In genomic region chr19:42478765-42479307, GRCh38 we compare ENCODE assay signal across 34 cellular contexts. TPM values are rescaled to one million over a fixed set of nuclear protein-coding genes. Genes with fewer than 3 reads are reported as not detected.
"Had no signal": no experiment of that assay in that cellular context is flagged by ENCODE, and none has a peak within 500 bp of the region (broad histone marks: within the 10 kb centered on the region; RNA-seq: fewer than 3 reads in every experiment).

No MANE protein-coding gene starts in this region.

- H3K27me3 Mint-ChIP-seq: stimulated activated memory B cell treated with anti-CD40 and anti-IgM and Interleukin-4, amounts not matched to agents 10 μg/mL and 1 μg/mL and 100 μg/mL, for 72 hours; stimulated activated naive CD8-positive, alpha-beta T cell treated with anti-CD3 and anti-CD28 coated beads, Interleukin-15, Interleukin-2, amounts not matched to agents 100 ng/mL and 50 ng/mL, for 24 hours had no signal

- H3K9me3 Mint-ChIP-seq: natural killer cell; stimulated activated memory B cell treated with anti-CD40 and anti-IgM and Interleukin-4, amounts not matched to agents 10 μg/mL and 1 μg/mL and 100 μg/mL, for 72 hours; stimulated activated naive CD8-positive, alpha-beta T cell treated with anti-CD3 and anti-CD28 coated beads, Interleukin-15, Interleukin-2, amounts not matched to agents 100 ng/mL and 50 ng/mL, for 24 hours had no signal

- H3K4me3 ChIP-seq: dorsolateral prefrontal cortex, esophagus muscularis mucosa, gastroesophageal sphincter, heart left ventricle, hepatocyte, left lung, ovary, psoas muscle, sigmoid colon, spleen, suprapubic skin, transverse colon, upper lobe of right lung, uterus had no signal

- H3K79me2 ChIP-seq: hepatocyte had no signal

- H3K36me3 ChIP-seq: esophagus muscularis mucosa, gastroesophageal sphincter, heart left ventricle, left lung, ovary, sigmoid colon, spleen, suprapubic skin, transverse colon, upper lobe of right lung, uterus had no signal

- H2AFZ ChIP-seq: hepatocyte had no signal

- DNase-seq: dorsolateral prefrontal cortex; effector CD4-positive, alpha-beta T cell; foreskin keratinocyte; heart left ventricle; kidney; left lung; mammary epithelial cell; mesendoderm; midbrain; natural killer cell; occipital lobe; ovary; posterior cingulate gyrus; psoas muscle; right cardiac atrium; sigmoid colon; spleen; stimulated activated CD4-positive, alpha-beta T cell treated with anti-CD3 and anti-CD28 coated beads, Interleukin-4, amount 100 ng/mL, for 4 hours; transverse colon; upper lobe of right lung; uterus had no signal

- H3K4me3 Mint-ChIP-seq: natural killer cell; stimulated activated memory B cell treated with anti-CD40 and anti-IgM and Interleukin-4, amounts not matched to agents 10 μg/mL and 1 μg/mL and 100 μg/mL, for 72 hours; stimulated activated naive CD8-positive, alpha-beta T cell treated with anti-CD3 and anti-CD28 coated beads, Interleukin-15, Interleukin-2, amounts not matched to agents 100 ng/mL and 50 ng/mL, for 24 hours had no signal

- H3K27ac Mint-ChIP-seq: natural killer cell; stimulated activated memory B cell treated with anti-CD40 and anti-IgM and Interleukin-4, amounts not matched to agents 10 μg/mL and 1 μg/mL and 100 μg/mL, for 72 hours; stimulated activated naive CD8-positive, alpha-beta T cell treated with anti-CD3 and anti-CD28 coated beads, Interleukin-15, Interleukin-2, amounts not matched to agents 100 ng/mL and 50 ng/mL, for 24 hours had no signal

- H3K4me1 ChIP-seq: gastroesophageal sphincter, psoas muscle, sigmoid colon, suprapubic skin, uterus had no signal

- ATAC-seq: foreskin keratinocyte; gastroesophageal sphincter; heart left ventricle; left lung; natural killer cell; psoas muscle; right cardiac atrium; stimulated activated memory B cell treated with anti-CD40 and anti-IgM and Interleukin-4, amounts not matched to agents 10 μg/mL and 1 μg/mL and 100 μg/mL, for 72 hours; upper lobe of right lung had no signal

- H3K9me3 ChIP-seq: esophagus muscularis mucosa, gastroesophageal sphincter, heart left ventricle, left lung, ovary, psoas muscle, sigmoid colon, spleen, suprapubic skin, transverse colon, upper lobe of right lung, uterus had no signal

- H3K27ac ChIP-seq: dorsolateral prefrontal cortex, epithelial cell of prostate, esophagus muscularis mucosa, foreskin keratinocyte, gastroesophageal sphincter, heart left ventricle, hepatocyte, left lung, ovary, psoas muscle, sigmoid colon, suprapubic skin, transverse colon, upper lobe of right lung, uterus had no signal

- FAIRE-seq: colon, kidney had no signal

- H3K27me3 ChIP-seq: dorsolateral prefrontal cortex, esophagus muscularis mucosa, foreskin keratinocyte, gastroesophageal sphincter, heart left ventricle, hepatocyte, left lung, ovary, sigmoid colon, spleen, suprapubic skin, transverse colon, upper lobe of right lung, uterus had no signal

- H3K4me2 ChIP-seq: hepatocyte had no signal

- H3K36me3 Mint-ChIP-seq: natural killer cell; stimulated activated memory B cell treated with anti-CD40 and anti-IgM and Interleukin-4, amounts not matched to agents 10 μg/mL and 1 μg/mL and 100 μg/mL, for 72 hours had no signal

RNA-seq across cellular contexts. Expression of gene CXCL17, which starts 36.1 kb away (rescaled TPM):
- total RNA-seq: dorsolateral prefrontal cortex, fibroblast of lung, foreskin keratinocyte, heart left ventricle, kidney, myocyte, natural killer cell, psoas muscle, renal cortical epithelial cell, right cardiac atrium, sigmoid colon, skeletal muscle tissue, spleen, transverse colon, uterus had no signal
- polyA plus RNA-seq: fibroblast of lung, foreskin keratinocyte, heart left ventricle, mammary epithelial cell, neural cell, ovary, right cardiac atrium had no signal

RNA-seq across cellular contexts. Expression of gene CEACAM1, which starts 49.4 kb away (rescaled TPM):
- total RNA-seq: fibroblast of lung, myocyte, occipital lobe had no signal
